In genomic region chr1:119959836-119960235, GRCh38 we compare ENCODE assay signal across 26 cellular contexts.
DNase-seq lines count a peak whose midpoint lies in the region; ATAC-seq, FAIRE-seq and TF ChIP-seq lines count a peak whose summit lies in the region.
"Had no signal": no experiment of that assay in that cellular context is flagged by ENCODE, and none has a peak within 500 bp of the region (broad histone marks: within the 10 kb centered on the region; RNA-seq: fewer than 3 reads in every experiment).

No MANE protein-coding gene starts in this region.

- BruUV-seq in endothelial cell of umbilical vein (replicated peaks; lab: Mats Ljungman, UMichigan), result no TSS peak

- FAIRE-seq in endothelial cell of umbilical vein (lab: Jason Lieb, UNC), result no peak
- FAIRE-seq: GM12891 had no signal

- CTCF ChIA-PET in endothelial cell of umbilical vein (lab: Charles Lee), result interaction anchor here (0.8 to 5.4 kb wide), 4 partner anchors 9 to 17 kb away, joined by 3 to 30 read pairs (median 4); no protein-coding TSS in a partner anchor

- WGBS in GM23248 (ENCODE audit: low coverage in 1 of 2, low lambda C conversion rate in 2 of 2, missing lambda C conversion rate in 2 of 2), 2 experiments, result 71 to 77% methylated on average over 2 of the region's 2 CpGs

- no peak overlapping the region for H2AFZ ChIP-seq in GM23248
- no peak overlapping the region for H2AFZ ChIP-seq in endothelial cell of umbilical vein (ENCODE audit: low read depth, low read length)
- H2AFZ ChIP-seq: PC-9 had no signal

- DNase-seq in GM23248 (no peak), adipocyte (ENCODE audit: low read depth) (peak; percentile 37), endothelial cell of umbilical vein (ENCODE audit: low read depth, low spot score) (peak; percentile 16), omental fat pad (ENCODE audit: low spot score) (no peak), substantia nigra (lab: John Stamatoyannopoulos, UW) (no peak), HAP-1 (ENCODE audit: low spot score in 2 of 2) (no peak), endothelial cell (ENCODE audit: low spot score) (no peak)
- DNase-seq in stimulated activated effector memory CD8-positive, alpha-beta T cell treated with anti-CD3 and anti-CD28 coated beads, Interleukin-12 subunit alpha, Interleukin-12 subunit beta, amount 100 ng/mL, for 72 hours (ENCODE audit: low spot score in 2 of 2), result no peak
- DNase-seq: Caco-2; CD4-positive, alpha-beta memory T cell; DMS 273 treated with DMSO at 0.1 percent for 48 hours; DMS79 treated with DMSO at 0.1 percent for 48 hours; GOT3; MM.1S; NCI-H1048; NCI-H1417 treated with DMSO at 0.1 percent for 48 hours; NCI-H187; NCI-H2107; NCI-H2227 treated with DMSO at 0.1 percent for 48 hours; NCI-H510A treated with DMSO at 0.1 percent for 48 hours; NCI-H748 treated with DMSO at 0.1 percent for 48 hours; PC-9; RPMI8226; SHP77 treated with DMSO at 0.1 percent for 48 hours had no signal

- no peak overlapping the region for H3K27ac ChIP-seq in GM23248
- no peak overlapping the region for H3K27ac ChIP-seq in endothelial cell of umbilical vein (ENCODE audit: insufficient read depth, low read depth, low read length)
- H3K27ac ChIP-seq in substantia nigra (ENCODE audit: low read depth, low read length, poor library complexity, severe bottlenecking), result no peak overlapping the region
- H3K27ac ChIP-seq: PC-9 had no signal

- TF ChIP-seq CTCF in endothelial cell of umbilical vein (IDR thresholded peaks at IDR 0.05; ENCODE audit: extremely low read depth in 1 of 2, insufficient read depth in 1 of 2, low read depth in 1 of 2, low read length in 2 of 2), result no peak
- no peak for TF ChIP-seq CTCF in omental fat pad (IDR thresholded peaks at IDR 0.05)
- TF ChIP-seq CTCF in endothelial cell (IDR thresholded peaks at IDR 0.05; ENCODE audit: unreplicated experiment), result no peak

- H3K4me3 ChIP-seq in GM23248, result no peak overlapping the region
- no peak overlapping the region for H3K4me3 ChIP-seq in adipocyte (ENCODE audit: low read length)
- H3K4me3 ChIP-seq in endothelial cell of umbilical vein (replicated peaks in 1 of 3; ENCODE audit: insufficient read depth in 1 of 3, low read depth in 1 of 3, low read length in 3 of 3), result no peak overlapping the region
- H3K4me3 ChIP-seq in HAP-1, result no peak overlapping the region
- H3K4me3 ChIP-seq: PC-9 had no signal

- H3K36me3 ChIP-seq in GM23248 (ENCODE audit: low read depth) (peaks cover 55% of the 10 kb centered on the region), adipocyte (ENCODE audit: control insufficient read depth, insufficient read depth, low read length, severe bottlenecking) (peaks cover 22% of the 10 kb centered on the region), endothelial cell of umbilical vein (ENCODE audit: control insufficient read depth in 2 of 2, extremely low read depth in 1 of 2, insufficient read depth in 2 of 2, low read length in 2 of 2) (peaks cover 0 to 2% of the 10 kb centered on the region in 2 experiments), HAP-1 (replicated peaks) (peaks cover 22% of the 10 kb centered on the region)

- H3K9me1 ChIP-seq in endothelial cell of umbilical vein (replicated peaks; ENCODE audit: control insufficient read depth, extremely low read depth, insufficient read depth, low read length), result no peaks in the 10 kb centered on the region

- H3K36me3 Mint-ChIP-seq in stimulated activated effector memory CD8-positive, alpha-beta T cell treated with anti-CD3 and anti-CD28 coated beads, Interleukin-12 subunit alpha, Interleukin-12 subunit beta, amount 100 ng/mL, for 72 hours, result peaks cover 53% of the 10 kb centered on the region
- peaks cover 6% of the 10 kb centered on the region for H3K36me3 Mint-ChIP-seq in endothelial cell (ENCODE audit: low read depth, unreplicated experiment)

- in situ Hi-C loops in GM23248 (cut with MboI), result no loop called here
- in situ Hi-C loops in HAP-1 (cut with MboI; ENCODE audit: low sequenced_read_pairs), result no loop called here

- H3K9me3 ChIP-seq in GM23248 (ENCODE audit: low read depth) (no peaks in the 10 kb centered on the region), adipocyte (ENCODE audit: control insufficient read depth, low read length) (no peaks in the 10 kb centered on the region), endothelial cell of umbilical vein (replicated peaks; ENCODE audit: control insufficient read depth, insufficient read depth, low read length) (no peaks in the 10 kb centered on the region), HAP-1 (no peaks in the 10 kb centered on the region)
- H3K9me3 ChIP-seq: Caco-2 had no signal

- dilution Hi-C loops in endothelial cell of umbilical vein (cut with MboI; ENCODE audit: extremely low pct_ligation_motif_present, low sequenced_read_pairs), result no loop called here

- H3K4me2 ChIP-seq in GM23248 (ENCODE audit: unreplicated experiment), result peak overlapping the region; percentile 20
- H3K4me2 ChIP-seq in endothelial cell of umbilical vein (ENCODE audit: insufficient read depth, low read length), result no peak overlapping the region
- H3K4me2 ChIP-seq: PC-9 had no signal

- H3K4me1 Mint-ChIP-seq in stimulated activated effector memory CD8-positive, alpha-beta T cell treated with anti-CD3 and anti-CD28 coated beads, Interleukin-12 subunit alpha, Interleukin-12 subunit beta, amount 100 ng/mL, for 72 hours, result peaks cover 4% of the 10 kb centered on the region
- peaks cover 6% of the 10 kb centered on the region for H3K4me1 Mint-ChIP-seq in endothelial cell (ENCODE audit: unreplicated experiment)

- H3K9me2 ChIP-seq in GM23248 (ENCODE audit: insufficient read depth), result no peaks in the 10 kb centered on the region

- H3K79me2 ChIP-seq in GM23248 (ENCODE audit: insufficient read depth) (peaks cover 64% of the 10 kb centered on the region), endothelial cell of umbilical vein (ENCODE audit: control insufficient read depth, insufficient read depth, low read length) (no peaks in the 10 kb centered on the region)

- no peak for TF ChIP-seq POLR2A in endothelial cell of umbilical vein (IDR thresholded peaks at IDR 0.05; ENCODE audit: low read depth, low read length)

- no peaks in the 10 kb centered on the region for H3K9me3 Mint-ChIP-seq in stimulated activated effector memory CD8-positive, alpha-beta T cell treated with anti-CD3 and anti-CD28 coated beads, Interleukin-12 subunit alpha, Interleukin-12 subunit beta, amount 100 ng/mL, for 72 hours
- no peaks in the 10 kb centered on the region for H3K9me3 Mint-ChIP-seq in endothelial cell (ENCODE audit: unreplicated experiment)
- H3K9me3 Mint-ChIP-seq: CD4-positive, alpha-beta memory T cell had no signal

- peaks cover 27% of the 10 kb centered on the region for H3F3A ChIP-seq in GM23248 (ENCODE audit: insufficient read depth)

- H3K27ac Mint-ChIP-seq in stimulated activated effector memory CD8-positive, alpha-beta T cell treated with anti-CD3 and anti-CD28 coated beads, Interleukin-12 subunit alpha, Interleukin-12 subunit beta, amount 100 ng/mL, for 72 hours, result peak overlapping the region; percentile 17
- H3K27ac Mint-ChIP-seq in endothelial cell (ENCODE audit: unreplicated experiment), result no peak overlapping the region

- intact Hi-C loops in endothelial cell of umbilical vein (cut with micrococcal nuclease), result no loop called here

- H3K27me3 Mint-ChIP-seq in endothelial cell (ENCODE audit: unreplicated experiment), result peaks cover 2% of the 10 kb centered on the region
- H3K27me3 Mint-ChIP-seq: CD4-positive, alpha-beta memory T cell had no signal

- H3K27me3 ChIP-seq in GM23248 (replicated peaks; ENCODE audit: insufficient read depth), result no peaks in the 10 kb centered on the region
- H3K27me3 ChIP-seq in adipocyte (replicated peaks; ENCODE audit: control insufficient read depth, insufficient read depth, low read length), result no peaks in the 10 kb centered on the region
- H3K27me3 ChIP-seq in endothelial cell of umbilical vein (ENCODE audit: control insufficient read depth in 2 of 2, insufficient read depth in 2 of 2, low read length in 2 of 2), result no peaks in the 10 kb centered on the region
- H3K27me3 ChIP-seq in HAP-1 (ENCODE audit: low read depth), result no peaks in the 10 kb centered on the region

- POLR2A ChIA-PET in endothelial cell of umbilical vein (lab: Charles Lee), result no interaction called here

- ATAC-seq in stimulated activated effector memory CD8-positive, alpha-beta T cell treated with anti-CD3 and anti-CD28 coated beads, Interleukin-12 subunit alpha, Interleukin-12 subunit beta, amount 100 ng/mL, for 72 hours, result no peak
- no peak for ATAC-seq in omental fat pad (ENCODE audit: low FRiP score)
- ATAC-seq: HCT116 had no signal

- H3K9ac ChIP-seq in GM23248 (no peak overlapping the region), adipocyte (ENCODE audit: low read length) (no peak overlapping the region), endothelial cell of umbilical vein (replicated peaks; ENCODE audit: extremely low read depth, insufficient read depth, low read length) (no peak overlapping the region)

- H3K4me1 ChIP-seq in GM23248 (ENCODE audit: insufficient read depth) (peaks cover 23% of the 10 kb centered on the region), adipocyte (ENCODE audit: control insufficient read depth, insufficient read depth, low read length) (peaks cover 85% of the 10 kb centered on the region), endothelial cell of umbilical vein (ENCODE audit: control insufficient read depth, extremely low read depth, insufficient read depth, low read length) (peaks cover 12% of the 10 kb centered on the region), HAP-1 (no peaks in the 10 kb centered on the region)
- H3K4me1 ChIP-seq: Caco-2 had no signal

- no peak overlapping the region for H3K4me3 Mint-ChIP-seq in stimulated activated effector memory CD8-positive, alpha-beta T cell treated with anti-CD3 and anti-CD28 coated beads, Interleukin-12 subunit alpha, Interleukin-12 subunit beta, amount 100 ng/mL, for 72 hours
- no peak overlapping the region for H3K4me3 Mint-ChIP-seq in endothelial cell (ENCODE audit: unreplicated experiment)
- H3K4me3 Mint-ChIP-seq: CD4-positive, alpha-beta memory T cell had no signal

- H4K20me1 ChIP-seq in GM23248 (ENCODE audit: insufficient read depth), result no peaks in the 10 kb centered on the region
- H4K20me1 ChIP-seq in endothelial cell of umbilical vein (replicated peaks; ENCODE audit: control insufficient read depth, extremely low read depth, insufficient read depth, low read length), result no peaks in the 10 kb centered on the region

TF ChIP-seq in endothelial cell of umbilical vein, 7 proteins besides CTCF, POLR2A, EP300 and RAD21:
- TF ChIP-seq MAX (IDR thresholded peaks at IDR 0.05; ENCODE audit: insufficient read depth, insufficient read length), result no peak
- TF ChIP-seq FOS (IDR thresholded peaks at IDR 0.05; ENCODE audit: borderline replicate concordance, insufficient read depth, low read length), result no peak
- TF ChIP-seq MYC (IDR thresholded peaks at IDR 0.05; ENCODE audit: low read depth, low read length), result no peak
- TF ChIP-seq POLR2AphosphoS5 (IDR thresholded peaks at IDR 0.05; ENCODE audit: insufficient read depth, low read depth, low read length), result no peak

Comparison
In these comparisons a context has a peak if more than half of its experiments do, and no peak if none do; other contexts are left out.
1. DNase-seq: peak in adipocyte (single experiment) and endothelial cell of umbilical vein (single experiment); none in GM23248 (single experiment), stimulated activated effector memory CD8-positive, alpha-beta T cell treated with anti-CD3 and anti-CD28 coated beads, Interleukin-12 subunit alpha, Interleukin-12 subunit beta, amount 100 ng/mL, for 72 hours (0 of 2), omental fat pad (single experiment), substantia nigra (0 of 49), HAP-1 (0 of 2) and endothelial cell (single experiment).